In the genomic region with DNA sequence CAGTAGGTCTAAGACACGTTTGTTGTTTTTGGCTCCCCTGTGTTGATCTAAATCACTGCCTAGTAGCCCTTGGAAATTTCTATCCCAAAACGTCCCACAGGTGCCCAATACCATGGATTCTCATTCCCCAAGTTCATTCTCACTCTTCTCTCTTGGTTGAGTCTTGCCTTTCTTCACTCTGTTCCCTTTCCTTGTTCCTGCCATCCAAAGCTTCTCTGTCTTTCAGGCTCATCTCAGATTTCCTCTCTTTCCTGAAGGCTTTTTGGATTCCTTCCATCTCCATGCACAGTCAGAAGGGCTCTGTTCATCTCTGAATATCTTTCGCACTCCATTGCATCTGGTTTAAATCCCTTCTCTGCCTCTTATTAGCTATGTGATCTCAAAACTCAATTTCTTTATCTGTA, we compare ENCODE assay signal across 16 cellular contexts. TPM values are rescaled to one million over a fixed set of nuclear protein-coding genes. Genes with fewer than 3 reads are reported as not detected.
DNase-seq lines count a peak whose midpoint lies in the region; ATAC-seq and TF ChIP-seq lines count a peak whose summit lies in the region.
"Had no signal": no experiment of that assay in that cellular context is flagged by ENCODE, and none has a peak within 500 bp of the region (broad histone marks: within the 10 kb centered on the region; RNA-seq: fewer than 3 reads in every experiment).

No MANE protein-coding gene starts in this region.

- DNase-seq in MCF 10A (ENCODE audit: unreplicated experiment) (peak; percentile 49), breast epithelium (ENCODE audit: low spot score in 2 of 2) (no peak), foreskin melanocyte (peak; percentile 72), upper lobe of left lung (no peak), mucosa of descending colon (no peak)
- DNase-seq: C1 segment of cervical spinal cord, DMS153, MM.1S, NCI-H2029 treated with DMSO at 0.1 percent for 48 hours, NCI-H524 had no signal

- H3K27ac Mint-ChIP-seq in MCF 10A (ENCODE audit: low read depth, unreplicated experiment): peak overlapping the region; percentile 10

- H3K36me3 ChIP-seq in breast epithelium: no peaks in the 10 kb centered on the region
- H3K36me3 ChIP-seq in subcutaneous abdominal adipose tissue (ENCODE audit: control insufficient read depth in 5 of 5, insufficient read depth in 5 of 5, low read length in 5 of 5): peaks cover 0 to 17% (median 5%) of the 10 kb centered on the region in 5 donors
- no peaks in the 10 kb centered on the region for H3K36me3 ChIP-seq in upper lobe of left lung
- H3K36me3 ChIP-seq in mucosa of descending colon (ENCODE audit: low read depth): no peaks in the 10 kb centered on the region

- no peak overlapping the region for H3K27ac ChIP-seq in breast epithelium
- H3K27ac ChIP-seq in VCaP: 0 out of 2 replicates have a peak overlapping the region, but pooled peaks have one; percentile 3
- H3K27ac ChIP-seq in subcutaneous abdominal adipose tissue (ENCODE audit: low read depth, low read length): peak overlapping the region; percentile 72
- no peak overlapping the region for H3K27ac ChIP-seq in upper lobe of left lung
- H3K27ac ChIP-seq: KMS-11, SK-N-MC had no signal

- H3K9me3 ChIP-seq in breast epithelium (no peaks in the 10 kb centered on the region), subcutaneous abdominal adipose tissue (ENCODE audit: control insufficient read depth in 5 of 5, low read length in 5 of 5) (no peaks in the 10 kb centered on the region), upper lobe of left lung (no peaks in the 10 kb centered on the region), mucosa of descending colon (no peaks in the 10 kb centered on the region)

- TF ChIP-seq POLR2A in breast epithelium (IDR thresholded peaks at IDR 0.05): no peak
- TF ChIP-seq POLR2A in upper lobe of left lung (IDR thresholded peaks at IDR 0.05): no peak

- H3K4me1 ChIP-seq in breast epithelium (no peaks in the 10 kb centered on the region), subcutaneous abdominal adipose tissue (ENCODE audit: control insufficient read depth in 5 of 5, insufficient read depth in 5 of 5, low read length in 5 of 5) (peaks cover 0 to 22% (median 15%) of the 10 kb centered on the region in 5 donors), upper lobe of left lung (no peaks in the 10 kb centered on the region), mucosa of descending colon (ENCODE audit: low read depth) (peaks cover 3% of the 10 kb centered on the region)

- H3K36me3 Mint-ChIP-seq in MCF 10A (ENCODE audit: insufficient read depth, unreplicated experiment): no peaks in the 10 kb centered on the region

- peaks cover 31% of the 10 kb centered on the region for H3K4me1 Mint-ChIP-seq in MCF 10A (ENCODE audit: insufficient read depth, unreplicated experiment)

- no peaks in the 10 kb centered on the region for H3K9me3 Mint-ChIP-seq in MCF 10A (ENCODE audit: unreplicated experiment)

- no peak overlapping the region for H3K4me3 Mint-ChIP-seq in MCF 10A (ENCODE audit: unreplicated experiment)

- H3K27me3 Mint-ChIP-seq in MCF 10A (ENCODE audit: insufficient read depth, unreplicated experiment): no peaks in the 10 kb centered on the region

- H3K27me3 ChIP-seq in breast epithelium: no peaks in the 10 kb centered on the region
- no peaks in the 10 kb centered on the region for H3K27me3 ChIP-seq in subcutaneous abdominal adipose tissue (ENCODE audit: control insufficient read depth in 5 of 5, insufficient read depth in 4 of 5, low read length in 5 of 5)
- H3K27me3 ChIP-seq in upper lobe of left lung: no peaks in the 10 kb centered on the region

- BruUV-seq in MCF 10A (replicated peaks; lab: Mats Ljungman, UMichigan): no TSS peak

- TF ChIP-seq CTCF in MCF 10A (IDR thresholded peaks at IDR 0.05; ENCODE audit: unreplicated experiment) (no peak), breast epithelium (IDR thresholded peaks at IDR 0.05) (no peak), VCaP (conservative IDR thresholded peaks at IDR 0.05) (no peak), upper lobe of left lung (IDR thresholded peaks at IDR 0.05) (no peak), mucosa of descending colon (IDR thresholded peaks at IDR 0.05) (no peak)

- no peak for TF ChIP-seq EP300 in upper lobe of left lung (IDR thresholded peaks at IDR 0.05)

- ATAC-seq in upper lobe of left lung (ENCODE audit: low FRiP score in 2 of 2) (no peak), mucosa of descending colon (no peak), HG03460 (IDR thresholded peaks at IDR 0.05; ENCODE audit: unreplicated experiment) (no peak)

- no peak overlapping the region for H3K9ac ChIP-seq in subcutaneous abdominal adipose tissue (ENCODE audit: low read length in 5 of 5)
- H3K9ac ChIP-seq: KMS-11 had no signal

- CTCF ChIA-PET in MCF 10A (lab: Yijun Ruan, JAX): interaction anchor here (0.5 to 1.1 kb wide), 3 partner anchors 19 to 147 kb away, joined by 3 to 4 read pairs (median 3); no protein-coding TSS in a partner anchor

- intact Hi-C loops in MCF 10A (cut with micrococcal nuclease) (no loop called here), breast epithelium (cut with DNase I; ENCODE audit: low total_unique reads) (no loop called here), mucosa of descending colon (cut with DNase I, micrococcal nuclease) (no loop called here)

- WGBS in upper lobe of left lung, 2 donors: 73 to 79% methylated on average over 3 of the region's 3 CpGs

- H3K4me3 ChIP-seq in breast epithelium (no peak overlapping the region), subcutaneous abdominal adipose tissue (ENCODE audit: low read depth in 1 of 5, low read length in 5 of 5) (no peak overlapping the region), upper lobe of left lung (no peak overlapping the region), mucosa of descending colon (no peak overlapping the region)
- H3K4me3 ChIP-seq: SK-N-MC had no signal

- POLR2A ChIA-PET in MCF 10A (lab: Yijun Ruan, JAX): interaction anchor here (0.6 to 3.3 kb wide), 2 partner anchors 10 to 743 kb away, joined by 3 to 13 read pairs; no protein-coding TSS in a partner anchor

RNA-seq across cellular contexts. Expression of gene PPARG, which starts 54.2 kb away (rescaled TPM):
- total RNA-seq in MCF 10A (2022): 7.1 and 12.4 TPM in 2 replicates
- 100 to 1,000 TPM in 1 of 3 donors, 10 to 100 TPM in 2; 44.2 to 359 (median 96.0) TPM for total RNA-seq in breast epithelium
- 10 to 100 TPM; 39.8 to 93.9 (median 52.7) TPM for total RNA-seq in upper lobe of left lung
- total RNA-seq in mucosa of descending colon: 100 to 1,000 TPM in 1 of 3 donors, 10 to 100 TPM in 2; 61.6 to 173 (median 98.8) TPM
- total RNA-seq: OCI-LY7 had no signal

Comparison
In these comparisons a context has a peak if more than half of its experiments do, and no peak if none do; other contexts are left out.
1. DNase-seq: peak in MCF 10A (single experiment) and foreskin melanocyte (single experiment); none in breast epithelium (0 of 2), upper lobe of left lung (0 of 2) and mucosa of descending colon (0 of 3).
2. H3K27ac ChIP-seq: peak in VCaP (single experiment) and subcutaneous abdominal adipose tissue (single experiment); none in breast epithelium (0 of 2) and upper lobe of left lung (0 of 4).